In the genomic region with DNA sequence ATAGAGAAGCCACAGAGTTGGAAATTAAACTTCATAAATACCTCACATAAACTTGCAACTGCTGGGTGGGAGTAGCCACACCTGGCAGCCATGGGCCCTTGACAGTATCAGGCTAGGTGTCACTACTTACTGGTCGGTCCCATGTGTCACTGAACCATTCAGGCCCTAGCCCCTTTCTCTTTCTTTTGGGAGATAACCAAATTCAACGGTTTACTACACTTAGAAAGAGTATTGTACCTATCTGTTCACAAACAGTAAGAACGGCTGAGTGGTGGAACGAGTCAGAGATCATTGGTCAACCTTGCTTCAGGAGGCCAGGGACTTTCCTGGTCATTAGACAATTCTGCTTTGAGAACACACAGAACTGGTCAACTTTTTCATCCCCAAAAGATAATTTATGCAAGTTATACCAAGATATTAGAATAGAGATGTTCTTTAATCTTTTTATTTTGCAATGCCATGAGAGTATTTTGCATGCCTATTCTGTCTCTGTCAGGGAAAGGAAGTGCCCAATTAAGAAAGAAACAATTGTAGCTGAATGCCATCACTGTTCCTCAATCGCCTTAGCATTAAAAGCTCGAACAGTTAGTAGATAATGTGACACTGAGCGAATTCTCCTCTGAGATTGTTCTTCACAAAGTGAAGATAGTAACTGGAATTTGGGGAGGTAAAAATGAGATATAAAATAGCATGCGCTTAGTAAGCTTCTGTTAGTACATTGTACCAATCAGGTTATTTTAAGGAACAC, we compare ENCODE assay signal across 17 cellular contexts. TPM values are rescaled to one million over a fixed set of nuclear protein-coding genes. Genes with fewer than 3 reads are reported as not detected.
DNase-seq lines count a peak whose midpoint lies in the region; ATAC-seq and TF ChIP-seq lines count a peak whose summit lies in the region.
"Had no signal": no experiment of that assay in that cellular context is flagged by ENCODE, and none has a peak within 500 bp of the region (broad histone marks: within the 10 kb centered on the region; RNA-seq: fewer than 3 reads in every experiment).

No MANE protein-coding gene starts in this region.

- intact Hi-C loops in Right ventricle myocardium superior (cut with DNase I), result no loop called here

- H3K4me1 ChIP-seq in right atrium auricular region, result peaks cover 0 to 17% of the 10 kb centered on the region in 2 donors
- H3K4me1 ChIP-seq: foreskin keratinocyte had no signal

- H3K36me3 ChIP-seq in right atrium auricular region (peaks cover 50% of the 10 kb centered on the region), MG63 (peaks cover 73% of the 10 kb centered on the region)

- H3K27ac ChIP-seq in right atrium auricular region, result peak overlapping the region in 1 of 2 donors; percentile 1
- H3K27ac ChIP-seq: body of pancreas, foreskin keratinocyte, KMS-11, testis had no signal

- ATAC-seq in Right ventricle myocardium superior (ENCODE audit: poor library complexity) (peak; percentile 14), HG03378 (IDR thresholded peaks at IDR 0.05; ENCODE audit: unreplicated experiment) (peak; percentile 64)
- ATAC-seq: body of pancreas, foreskin keratinocyte had no signal

- H3K9me3 ChIP-seq in right atrium auricular region (no peaks in the 10 kb centered on the region), MG63 (no peaks in the 10 kb centered on the region)
- H3K9me3 ChIP-seq: body of pancreas, testis had no signal

- DNase-seq in Right ventricle myocardium superior (no peak), right atrium auricular region (ENCODE audit: low spot score) (no peak), choroid plexus epithelial cell (ENCODE audit: low read depth) (peak; percentile 39), MG63 (no peak), NCI-H2081 treated with DMSO at 0.1 percent for 48 hours (lab: John Stamatoyannopoulos, UW) (no peak), OCI-M1 (lab: John Stamatoyannopoulos, UW) (no peak)
- no peak for DNase-seq in stimulated activated CD4-positive, alpha-beta T cell treated with anti-CD3 and anti-CD28 coated beads, Interleukin-2, amount 100 ng/mL, for 24 hours
- DNase-seq: activated CD4-positive, alpha-beta T cell treated with anti-CD3 and anti-CD28 coated beads, Interleukin-2, amount 50 U/mL, for 4 hours; body of pancreas; foreskin keratinocyte; NCI-H1694; NCI-H524 treated with DMSO at 0.1 percent for 48 hours; posterior cingulate gyrus; stimulated activated CD4-positive, alpha-beta T cell treated with anti-CD3 and anti-CD28 coated beads, Interleukin-12 subunit alpha, Interleukin-12 subunit beta, amount 100 ng/mL, for 4 hours; testis had no signal

- TF ChIP-seq CTCF in right atrium auricular region (IDR thresholded peaks at IDR 0.05) (no peak), choroid plexus epithelial cell (conservative IDR thresholded peaks at IDR 0.05; ENCODE audit: low read depth, low read length) (no peak)

- H3K27me3 ChIP-seq in right atrium auricular region (no peaks in the 10 kb centered on the region), MG63 (no peaks in the 10 kb centered on the region)
- H3K27me3 ChIP-seq: body of pancreas, foreskin keratinocyte, testis had no signal

- no peak overlapping the region for H3K4me3 ChIP-seq in right atrium auricular region
- no peak overlapping the region for H3K4me3 ChIP-seq in choroid plexus epithelial cell (ENCODE audit: low read depth, low read length)
- no peak overlapping the region for H3K4me3 ChIP-seq in MG63
- H3K4me3 ChIP-seq: body of pancreas, testis had no signal

RNA-seq across cellular contexts. Expression of a gene that starts 50.9 kb away (rescaled TPM):
- total RNA-seq in Right ventricle myocardium superior, result 35.9 TPM
- 10 to 100 TPM; 60.6 to 63.7 TPM for total RNA-seq in right atrium auricular region
- total RNA-seq in MG63 (2014; rRNA removed; shearing (Covaris generic); ENCODE audit: low replicate concordance), result 66.2 and 97.8 TPM in 2 replicates
